20 cellular contexts compared by ENCODE assay signal in genomic region chr2:241695676-241696075, GRCh38.
"Had no signal": no experiment of that assay in that cellular context is flagged by ENCODE, and none has a peak within 500 bp of the region (broad histone marks: within the 10 kb centered on the region; RNA-seq: fewer than 3 reads in every experiment).

No MANE protein-coding gene starts in this region.

- H3K9me3 Mint-ChIP-seq: activated CD4-positive, alpha-beta memory T cell treated with anti-CD3 and anti-CD28 coated beads, Interleukin-2, amount 10 ng/mL, durations not matched to agents 7 days and 5 days; activated CD4-positive, alpha-beta T cell treated with anti-CD3 and anti-CD28 coated beads, Interleukin-2, amount 10 ng/mL, durations not matched to agents 7 days and 5 days; activated naive CD4-positive, alpha-beta T cell treated with anti-CD3 and anti-CD28 coated beads, Interleukin-2, amount 50 U/mL, for 72 hours; activated T-cell treated with anti-CD3 and anti-CD28 coated beads, Interleukin-2, amount 50 U/mL, for 72 hours; central memory CD8-positive, alpha-beta T cell; neural progenitor cell had no signal

- H3K27me3 Mint-ChIP-seq: activated CD4-positive, alpha-beta memory T cell treated with anti-CD3 and anti-CD28 coated beads, Interleukin-2, amount 10 ng/mL, durations not matched to agents 7 days and 5 days; activated CD4-positive, alpha-beta T cell treated with anti-CD3 and anti-CD28 coated beads, Interleukin-2, amount 10 ng/mL, durations not matched to agents 7 days and 5 days; central memory CD8-positive, alpha-beta T cell had no signal

- H3K4me1 Mint-ChIP-seq: central memory CD8-positive, alpha-beta T cell had no signal

- H3K27ac Mint-ChIP-seq: activated CD4-positive, alpha-beta memory T cell treated with anti-CD3 and anti-CD28 coated beads, Interleukin-2, amount 10 ng/mL, durations not matched to agents 7 days and 5 days; neural progenitor cell had no signal

- H3K4me3 Mint-ChIP-seq: activated CD4-positive, alpha-beta memory T cell treated with anti-CD3 and anti-CD28 coated beads, Interleukin-2, amount 10 ng/mL, durations not matched to agents 7 days and 5 days; activated CD4-positive, alpha-beta T cell treated with anti-CD3 and anti-CD28 coated beads, Interleukin-2, amount 10 ng/mL, durations not matched to agents 7 days and 5 days; activated T-cell treated with anti-CD3 and anti-CD28 coated beads, Interleukin-2, amount 50 U/mL, for 72 hours; central memory CD8-positive, alpha-beta T cell; neural progenitor cell had no signal

- DNase-seq: activated CD4-positive, alpha-beta memory T cell treated with anti-CD3 and anti-CD28 coated beads, Interleukin-2, amount 10 ng/mL, durations not matched to agents 7 days and 5 days; activated CD4-positive, alpha-beta T cell treated with anti-CD3 and anti-CD28 coated beads for 1 hour; activated CD4-positive, alpha-beta T cell treated with anti-CD3 and anti-CD28 coated beads, Interleukin-2, amount 10 ng/mL, durations not matched to agents 7 days and 5 days; activated naive CD4-positive, alpha-beta T cell; activated T-cell treated with anti-CD3 and anti-CD28 coated beads, Interleukin-2, amount 50 U/mL, for 72 hours; dermis blood vessel endothelial cell; effector CD4-positive, alpha-beta T cell; esophagus squamous epithelium; islet precursor cell; left ventricle myocardium inferior; occipital lobe; right cardiac atrium; stimulated activated CD4-positive, alpha-beta T cell treated with anti-CD3 and anti-CD28 coated beads, Interleukin-2, amount 100 ng/mL, for 48 hours; T-helper 9 cell; tibial artery; WERI-Rb-1 had no signal

- ATAC-seq: activated T-cell treated with anti-CD3 and anti-CD28 coated beads, Interleukin-2, amount 50 U/mL, for 72 hours; gastroesophageal sphincter; right cardiac atrium had no signal
